In genomic region chr3:53641397-53641796, GRCh38 we compare ENCODE assay signal across 1 cellular context.
TF ChIP-seq lines count a peak whose summit lies in the region.

No MANE protein-coding gene starts in this region.

TF ChIP-seq in HepG2, 621 proteins besides CTCF, POLR2A, EP300 and RAD21 (continued from another document):
- TF ChIP-seq NR0B2 (CRISPR knock-in tag; IDR thresholded peaks at IDR 0.05): no peak
